Comparison of ENCODE assay signal across 21 cellular contexts in genomic region chr2:71604709-71605085, GRCh38.
DNase-seq lines count a peak whose midpoint lies in the region; ATAC-seq, FAIRE-seq and TF ChIP-seq lines count a peak whose summit lies in the region.
"Had no signal": no experiment of that assay in that cellular context is flagged by ENCODE, and none has a peak within 500 bp of the region (broad histone marks: within the 10 kb centered on the region; RNA-seq: fewer than 3 reads in every experiment).

No MANE protein-coding gene starts in this region.

- FAIRE-seq in H1 (lab: Jason Lieb, UNC): no peak

- no peak overlapping the region for H4K5ac ChIP-seq in H1 (ENCODE audit: insufficient read length, low read depth, low read length)

- H2BK15ac ChIP-seq in H1 (ENCODE audit: low read length): 0 out of 2 replicates have a peak overlapping the region, but pooled peaks have one; percentile 99

- H2AFZ ChIP-seq in H1 (ENCODE audit: low read length): peak overlapping the region; percentile 19; the same call in 1 of the 2 replicates

- no peak overlapping the region for H3K14ac ChIP-seq in H1 (ENCODE audit: insufficient read length)

- TF ChIP-seq EP300 in H1 (IDR thresholded peaks at IDR 0.05; ENCODE audit: borderline replicate concordance in 1 of 2, low read depth in 2 of 2, low read length in 2 of 2): no peak
- no peak for TF ChIP-seq EP300 in upper lobe of left lung (IDR thresholded peaks at IDR 0.05)

- H3K79me1 ChIP-seq in H1 (ENCODE audit: low read depth, low read length): no peaks in the 10 kb centered on the region

- in situ Hi-C loops in HAP-1 (cut with MboI; ENCODE audit: low sequenced_read_pairs): no loop called here

- CTCF ChIA-PET in activated naive CD4-positive, alpha-beta T cell treated with anti-CD3 and anti-CD28 coated beads, Interleukin-2, amount 10 ng/mL, durations not matched to agents 7 days and 5 days (lab: Charles Lee): no interaction called here
- CTCF ChIA-PET in activated naive CD4-positive, alpha-beta T cell treated with anti-CD3 and anti-CD28 coated beads for 36 hours (lab: Charles Lee): no interaction called here
- CTCF ChIA-PET in H1 (lab: Charles Lee; ENCODE audit: partially characterized antibody): interaction anchor here (0.7 to 3.3 kb wide), 10 partner anchors 10 to 246 kb away, joined by 3 to 10 read pairs (median 3); no protein-coding TSS in a partner anchor

- no peaks in the 10 kb centered on the region for H3K9me3 Mint-ChIP-seq in activated naive CD4-positive, alpha-beta T cell treated with anti-CD3 and anti-CD28 coated beads, Interleukin-2, amount 10 ng/mL, durations not matched to agents 7 days and 5 days
- H3K9me3 Mint-ChIP-seq in activated naive CD4-positive, alpha-beta T cell treated with anti-CD3 and anti-CD28 coated beads for 36 hours: no peaks in the 10 kb centered on the region
- H3K9me3 Mint-ChIP-seq: activated naive CD4-positive, alpha-beta T cell treated with anti-CD3 and anti-CD28 coated beads, Interleukin-2, amount 50 U/mL, for 72 hours; memory B cell had no signal

- no peak overlapping the region for H4K8ac ChIP-seq in H1 (ENCODE audit: extremely low read depth, insufficient read depth, low read length)

- no peak overlapping the region for H3K27ac Mint-ChIP-seq in activated naive CD4-positive, alpha-beta T cell treated with anti-CD3 and anti-CD28 coated beads, Interleukin-2, amount 10 ng/mL, durations not matched to agents 7 days and 5 days
- H3K27ac Mint-ChIP-seq in activated naive CD4-positive, alpha-beta T cell treated with anti-CD3 and anti-CD28 coated beads for 36 hours: no peak overlapping the region
- H3K27ac Mint-ChIP-seq: activated naive CD4-positive, alpha-beta T cell treated with anti-CD3 and anti-CD28 coated beads, Interleukin-2, amount 50 U/mL, for 72 hours; CD8-positive, alpha-beta memory T cell; memory B cell had no signal

- H3K23ac ChIP-seq in H1 (ENCODE audit: insufficient read length): no peak overlapping the region

- H3K4me1 Mint-ChIP-seq in activated naive CD4-positive, alpha-beta T cell treated with anti-CD3 and anti-CD28 coated beads, Interleukin-2, amount 10 ng/mL, durations not matched to agents 7 days and 5 days: peaks cover 16% of the 10 kb centered on the region
- peaks cover 5% of the 10 kb centered on the region for H3K4me1 Mint-ChIP-seq in activated naive CD4-positive, alpha-beta T cell treated with anti-CD3 and anti-CD28 coated beads for 36 hours (ENCODE audit: low read depth)

- H2BK20ac ChIP-seq in H1 (ENCODE audit: low read length): no peak overlapping the region

- no peak for TF ChIP-seq CTCF in H1 (IDR thresholded peaks at IDR 0.05; ENCODE audit: control extremely low read depth in 1 of 3, insufficient read depth in 1 of 3, low read depth in 1 of 3, low read length in 3 of 3)
- no peak for TF ChIP-seq CTCF in upper lobe of left lung (IDR thresholded peaks at IDR 0.05)
- no peak for TF ChIP-seq CTCF in prostate gland (IDR thresholded peaks at IDR 0.05)

- H3K4me3 Mint-ChIP-seq in activated naive CD4-positive, alpha-beta T cell treated with anti-CD3 and anti-CD28 coated beads, Interleukin-2, amount 10 ng/mL, durations not matched to agents 7 days and 5 days: no peak overlapping the region
- H3K4me3 Mint-ChIP-seq in activated naive CD4-positive, alpha-beta T cell treated with anti-CD3 and anti-CD28 coated beads for 36 hours: no peak overlapping the region
- H3K4me3 Mint-ChIP-seq: CD8-positive, alpha-beta memory T cell; memory B cell had no signal

- H2BK12ac ChIP-seq in H1 (ENCODE audit: low read depth, low read length): peak overlapping the region; percentile 63; the same call in 1 of the 2 replicates

- 86% methylated on average over 4 of the region's 4 CpGs; no CpG with 5 or more reads in 1 of the 2 experiments for WGBS in H1 (ENCODE audit: extremely low coverage in 1 of 2, insufficient coverage in 1 of 2, insufficient read length in 1 of 2, insufficient replicate concordance in 2 of 2, low coverage in 1 of 2, low lambda C conversion rate in 2 of 2, missing lambda C conversion rate in 1 of 2), 2 experiments
- 61 to 73% methylated on average over 2 to 4 of the region's 4 CpGs for WGBS in mesodermal cell (ENCODE audit: insufficient coverage in 2 of 2), 2 experiments
- WGBS in upper lobe of left lung, 2 donors: 34 to 41% methylated on average over 4 of the region's 4 CpGs
- WGBS in prostate gland: 73% methylated on average over 4 of the region's 4 CpGs

- ATAC-seq in upper lobe of left lung (ENCODE audit: low FRiP score in 2 of 2): no peak
- no peak for ATAC-seq in HG02884 (IDR thresholded peaks at IDR 0.05; ENCODE audit: unreplicated experiment)
- ATAC-seq: activated naive CD4-positive, alpha-beta T cell treated with anti-CD3 and anti-CD28 coated beads, Interleukin-2, amount 50 U/mL, for 72 hours had no signal

- no peak overlapping the region for H3K4ac ChIP-seq in H1 (replicated peaks; ENCODE audit: insufficient read length, low read depth, low read length)

- H3K27me3 ChIP-seq in H1 (replicated peaks in 1 of 4; ENCODE audit: control insufficient read depth in 3 of 4, extremely low read depth in 1 of 4, insufficient read depth in 3 of 4, low read length in 3 of 4) (no peaks in the 10 kb centered on the region), upper lobe of left lung (no peaks in the 10 kb centered on the region), prostate gland (replicated peaks; ENCODE audit: insufficient read depth) (no peaks in the 10 kb centered on the region), HAP-1 (ENCODE audit: low read depth) (peaks cover 2% of the 10 kb centered on the region; the same call in 1 of the 2 replicates)
- H3K27me3 ChIP-seq: brain microvascular endothelial cell, MG63, tibial nerve had no signal

- peak; percentile 9 for DNase-seq in activated naive CD4-positive, alpha-beta T cell treated with anti-CD3 and anti-CD28 coated beads, Interleukin-2, amount 10 ng/mL, durations not matched to agents 7 days and 5 days
- DNase-seq in activated naive CD4-positive, alpha-beta T cell treated with anti-CD3 and anti-CD28 coated beads for 36 hours: no peak
- DNase-seq in H1 (ENCODE audit: low read depth in 1 of 2, low spot score in 2 of 2): peak in 1 of 2 experiments; percentile 41
- peak in 1 of 2 donors; percentile 15 for DNase-seq in upper lobe of left lung
- DNase-seq in prostate gland (ENCODE audit: low spot score): no peak
- DNase-seq in HAP-1 (ENCODE audit: low spot score in 2 of 2): no peak
- DNase-seq: ACHN; brain microvascular endothelial cell; effector memory CD4-positive, alpha-beta T cell; MG63; NCI-H187; NCI-H510A; SK-N-SH had no signal

- H3K27me3 Mint-ChIP-seq in activated naive CD4-positive, alpha-beta T cell treated with anti-CD3 and anti-CD28 coated beads, Interleukin-2, amount 10 ng/mL, durations not matched to agents 7 days and 5 days: peaks cover 47% of the 10 kb centered on the region
- H3K27me3 Mint-ChIP-seq in activated naive CD4-positive, alpha-beta T cell treated with anti-CD3 and anti-CD28 coated beads for 36 hours (ENCODE audit: low read depth): peaks cover 15% of the 10 kb centered on the region

- TF ChIP-seq RAD21 in H1 (IDR thresholded peaks at IDR 0.05 in 1 of 2, conservative IDR thresholded peaks at IDR 0.05 in 1 of 2; ENCODE audit: low read depth in 2 of 2, low read length in 2 of 2): no peak

- H3K36me3 Mint-ChIP-seq in activated naive CD4-positive, alpha-beta T cell treated with anti-CD3 and anti-CD28 coated beads, Interleukin-2, amount 10 ng/mL, durations not matched to agents 7 days and 5 days: no peaks in the 10 kb centered on the region
- no peaks in the 10 kb centered on the region for H3K36me3 Mint-ChIP-seq in activated naive CD4-positive, alpha-beta T cell treated with anti-CD3 and anti-CD28 coated beads for 36 hours (ENCODE audit: low read depth)
- H3K36me3 Mint-ChIP-seq: activated naive CD4-positive, alpha-beta T cell treated with anti-CD3 and anti-CD28 coated beads, Interleukin-2, amount 50 U/mL, for 72 hours; CD8-positive, alpha-beta memory T cell; memory B cell had no signal

- H3K56ac ChIP-seq in H1 (replicated peaks; ENCODE audit: insufficient read length, low read depth, low read length): no peak overlapping the region

- H2BK5ac ChIP-seq in H1 (ENCODE audit: low read depth, low read length): no peak overlapping the region

- no peaks in the 10 kb centered on the region for H3K9me3 ChIP-seq in H1 (ENCODE audit: insufficient read depth in 2 of 2, low read depth in 1 of 2, low read length in 1 of 2)
- H3K9me3 ChIP-seq in mesodermal cell (ENCODE audit: control insufficient read depth, low read length): no peaks in the 10 kb centered on the region
- H3K9me3 ChIP-seq in upper lobe of left lung: no peaks in the 10 kb centered on the region
- no peaks in the 10 kb centered on the region for H3K9me3 ChIP-seq in prostate gland
- no peaks in the 10 kb centered on the region for H3K9me3 ChIP-seq in HAP-1
- H3K9me3 ChIP-seq: MG63, SK-N-SH, tibial nerve had no signal

- no peak overlapping the region for H3K27ac ChIP-seq in H1 (ENCODE audit: low read depth, low read length)
- H3K27ac ChIP-seq in mesodermal cell (ENCODE audit: low read depth, low read length, severe bottlenecking): peak overlapping the region; percentile 62
- peak overlapping the region; percentile 24 to 79 (median 62) for H3K27ac ChIP-seq in upper lobe of left lung
- H3K27ac ChIP-seq in prostate gland: no peak overlapping the region
- H3K27ac ChIP-seq: brain microvascular endothelial cell, tibial nerve, VCaP had no signal

- H3K4me2 ChIP-seq in H1 (ENCODE audit: insufficient read depth in 1 of 2, low read depth in 2 of 2, low read length in 2 of 2): 0 out of 4 replicates have a peak overlapping the region, but pooled peaks of 1 of the 2 experiments have one; percentile 24
- H3K4me2 ChIP-seq: SK-N-SH had no signal

- no peak overlapping the region for H3K9ac ChIP-seq in H1 (replicated peaks in 1 of 4; ENCODE audit: extremely low read depth in 1 of 4, low read depth in 3 of 4, low read length in 3 of 4)
- H3K9ac ChIP-seq: SK-N-SH had no signal

- TF ChIP-seq POLR2A in H1 (IDR thresholded peaks at IDR 0.05; ENCODE audit: control extremely low read depth in 1 of 2, low read depth in 2 of 2, low read length in 2 of 2) (no peak), upper lobe of left lung (IDR thresholded peaks at IDR 0.05) (no peak), prostate gland (IDR thresholded peaks at IDR 0.05) (no peak)

- 0 out of 2 replicates have a peak overlapping the region, but pooled peaks have one; percentile 26 for H3K18ac ChIP-seq in H1 (ENCODE audit: extremely low read depth, low read length)

- no peaks in the 10 kb centered on the region for H3K79me2 ChIP-seq in H1 (ENCODE audit: control insufficient read depth in 1 of 2, insufficient read depth in 2 of 2, low read length in 2 of 2)

- no peak overlapping the region for H2AK5ac ChIP-seq in H1 (ENCODE audit: low read depth, low read length)

- peaks cover 0 to 12% (median 5%) of the 10 kb centered on the region in 4 experiments; a peak in 3 of 7 replicates for H3K4me1 ChIP-seq in H1 (replicated peaks in 1 of 4; ENCODE audit: control insufficient read depth in 3 of 4, insufficient read depth in 4 of 4, low read length in 3 of 4)
- peaks cover 7% of the 10 kb centered on the region for H3K4me1 ChIP-seq in mesodermal cell (ENCODE audit: control insufficient read depth, insufficient read depth, low read length, poor library complexity, severe bottlenecking)
- peaks cover 14 to 37% (median 31%) of the 10 kb centered on the region in 4 donors for H3K4me1 ChIP-seq in upper lobe of left lung
- H3K4me1 ChIP-seq in prostate gland (replicated peaks): no peaks in the 10 kb centered on the region
- no peaks in the 10 kb centered on the region for H3K4me1 ChIP-seq in HAP-1

- H2BK120ac ChIP-seq in H1 (replicated peaks; ENCODE audit: low read depth, low read length): no peak overlapping the region

- H3K23me2 ChIP-seq in H1 (ENCODE audit: low read depth, low read length): no peaks in the 10 kb centered on the region

- peak overlapping the region; percentile 0 for H4K91ac ChIP-seq in H1 (replicated peaks; ENCODE audit: insufficient read length, low read length)

- H3K4me3 ChIP-seq in H1 (ENCODE audit: extremely low read depth in 1 of 4, insufficient read depth in 2 of 4, low read depth in 3 of 4, low read length in 4 of 4): no peak overlapping the region
- H3K4me3 ChIP-seq in mesodermal cell (ENCODE audit: extremely low read depth, insufficient read depth, low read length, poor library complexity, severe bottlenecking): no peak overlapping the region
- H3K4me3 ChIP-seq in upper lobe of left lung: no peak overlapping the region
- H3K4me3 ChIP-seq in prostate gland: no peak overlapping the region
- no peak overlapping the region for H3K4me3 ChIP-seq in HAP-1
- H3K4me3 ChIP-seq: MG63, skin epidermis, tibial nerve had no signal

- no peaks in the 10 kb centered on the region for H4K20me1 ChIP-seq in H1 (replicated peaks in 1 of 2; ENCODE audit: control insufficient read depth in 1 of 2, insufficient read depth in 2 of 2, low read length in 2 of 2)

- POLR2A ChIA-PET in H1 (lab: Charles Lee; ENCODE audit: partially characterized antibody): no interaction called here

- intact Hi-C loops in activated naive CD4-positive, alpha-beta T cell treated with anti-CD3 and anti-CD28 coated beads for 36 hours (cut with micrococcal nuclease): no loop called here
- intact Hi-C loops in prostate gland (cut with DNase I): no loop called here

- H3K36me3 ChIP-seq in H1 (ENCODE audit: control insufficient read depth in 2 of 4, insufficient read depth in 4 of 4, low read length in 3 of 4) (no peaks in the 10 kb centered on the region), mesodermal cell (ENCODE audit: control insufficient read depth, insufficient read depth, low read length) (no peaks in the 10 kb centered on the region), upper lobe of left lung (peaks cover 0 to 10% (median 0%) of the 10 kb centered on the region in 4 donors), prostate gland (no peaks in the 10 kb centered on the region), HAP-1 (replicated peaks) (no peaks in the 10 kb centered on the region)
- H3K36me3 ChIP-seq: brain microvascular endothelial cell, MG63, tibial nerve had no signal

Comparison
In these comparisons a context has a peak if more than half of its experiments do, and no peak if none do; other contexts are left out.
1. H3K27ac ChIP-seq: peak in mesodermal cell (single experiment) and upper lobe of left lung (4 of 4); none in H1 (single experiment) and prostate gland (0 of 2).